In genomic region chr11:112961146-112961668, GRCh38 we compare ENCODE assay signal across 8 cellular contexts. TPM values are rescaled to one million over a fixed set of nuclear protein-coding genes. Genes with fewer than 3 reads are reported as not detected.
DNase-seq lines count a peak whose midpoint lies in the region; ATAC-seq, FAIRE-seq and TF ChIP-seq lines count a peak whose summit lies in the region.

TSS of gene NCAM1 (plus strand) at chr11:112961420.

- H3K9me3 ChIP-seq in SJSA1 (replicated peaks) (no peaks in the 10 kb centered on the region), colonic mucosa (no peaks in the 10 kb centered on the region), small intestine (ENCODE audit: control insufficient read depth, low read depth) (no peaks in the 10 kb centered on the region)

- TF ChIP-seq CTCF in colonic mucosa (IDR thresholded peaks at IDR 0.05), result no peak

- H3K4me3 ChIP-seq in SJSA1 (peak within 1 kb of the TSS; percentile 63), colonic mucosa (peak within 1 kb of the TSS; percentile 40), small intestine (ENCODE audit: low read depth in 1 of 2, low read length in 2 of 2) (peak within 1 kb of the TSS; percentile 27 to 51)

- no peak within 1 kb of the TSS for H3K9ac ChIP-seq in colonic mucosa (ENCODE audit: low read depth in 2 of 2, low read length in 2 of 2)

- H3K27ac ChIP-seq in SJSA1, result no peak within 1 kb of the TSS
- no peak within 1 kb of the TSS for H3K27ac ChIP-seq in colonic mucosa
- no peak within 1 kb of the TSS for H3K27ac ChIP-seq in small intestine (ENCODE audit: low read depth in 1 of 2, low read length in 1 of 2)

- H3K36me3 ChIP-seq in SJSA1, result no peaks in the 10 kb centered on the region
- H3K36me3 ChIP-seq in colonic mucosa, result no peaks in the 10 kb centered on the region
- no peaks in the 10 kb centered on the region for H3K36me3 ChIP-seq in small intestine (ENCODE audit: control insufficient read depth in 2 of 2, insufficient read depth in 2 of 2, low read length in 2 of 2)

- H3K27me3 ChIP-seq in SJSA1 (replicated peaks) (no peaks in the 10 kb centered on the region), colonic mucosa (peaks cover 35% of the 10 kb centered on the region), small intestine (ENCODE audit: control insufficient read depth in 2 of 2, insufficient read depth in 2 of 2, low read length in 2 of 2) (peaks cover 2 to 8% of the 10 kb centered on the region in 2 donors)

- FAIRE-seq in small intestine (lab: Jason Lieb, UNC), result no peak

- intact Hi-C loops in colonic mucosa (cut with DNase I), result no loop called here

- ATAC-seq in GM18870 (IDR thresholded peaks at IDR 0.05; ENCODE audit: unreplicated experiment), result no peak

- 1% methylated on average over 28 of the region's 28 CpGs for WGBS in small intestine, 3 donors

- DNase-seq in DMS79 (lab: John Stamatoyannopoulos, UW) (peak; percentile 94), NAMALWA (ENCODE audit: low spot score) (peak; percentile 4), SJSA1 (ENCODE audit: low read depth in 1 of 2, low spot score in 2 of 2) (peak; percentile 90), colonic mucosa (peak; percentile 59), kidney glomerular epithelial cell (lab: John Stamatoyannopoulos, UW) (peak; percentile 37), small intestine (peak; percentile 13), cortex of kidney (lab: John Stamatoyannopoulos, UW) (no peak)

- H3K4me1 ChIP-seq in SJSA1 (replicated peaks) (peaks cover 12% of the 10 kb centered on the region; the same call in 1 of the 2 replicates), colonic mucosa (no peaks in the 10 kb centered on the region), small intestine (ENCODE audit: control insufficient read depth in 2 of 2, insufficient read depth in 1 of 2, low read depth in 1 of 2, low read length in 1 of 2) (no peaks in the 10 kb centered on the region)

RNA-seq across cellular contexts. Expression of gene NCAM1, which starts in this region (rescaled TPM):
- 23.7 and 33.0 TPM in 2 replicates for total RNA-seq in SJSA1 (2014; rRNA removed; shearing (Covaris generic))
- 10 to 100 TPM in 1 of 2 donors, 1 to 10 TPM in 1; 2.3 to 10.7 TPM for total RNA-seq in colonic mucosa
- polyA plus RNA-seq in small intestine, result 10 to 100 TPM in 1 of 3 donors, 1 to 10 TPM in 1, under 1 TPM in 1; 0.67 to 16.2 (median 2.7) TPM
